In genomic region chr19:48363500-48363809, GRCh38 we compare ENCODE assay signal across 6 cellular contexts. TPM values are rescaled to one million over a fixed set of nuclear protein-coding genes. Genes with fewer than 3 reads are reported as not detected.
DNase-seq lines count a peak whose midpoint lies in the region; ATAC-seq and TF ChIP-seq lines count a peak whose summit lies in the region.

No MANE protein-coding gene starts in this region.

- peaks cover 10 to 22% of the 10 kb centered on the region in 2 donors for H3K36me3 Mint-ChIP-seq in CD14-positive monocyte
- H3K36me3 Mint-ChIP-seq in activated naive CD4-positive, alpha-beta T cell treated with anti-CD3 and anti-CD28 coated beads, Interleukin-2, amount 50 U/mL, for 24 hours: peaks cover 4% of the 10 kb centered on the region

- H3K79me2 ChIP-seq in mesendoderm (ENCODE audit: control insufficient read depth, insufficient read depth, low read length): no peaks in the 10 kb centered on the region

- H3K9me3 Mint-ChIP-seq in CD14-positive monocyte: no peaks in the 10 kb centered on the region
- H3K9me3 Mint-ChIP-seq in activated naive CD4-positive, alpha-beta T cell treated with anti-CD3 and anti-CD28 coated beads, Interleukin-2, amount 50 U/mL, for 24 hours: no peaks in the 10 kb centered on the region

- peak overlapping the region; percentile 34 for H3K4me2 ChIP-seq in mesendoderm (ENCODE audit: low read length)

- H3K27me3 Mint-ChIP-seq in CD14-positive monocyte (ENCODE audit: low read depth in 3 of 3): peaks cover 0 to 1% (median 0%) of the 10 kb centered on the region in 3 donors
- H3K27me3 Mint-ChIP-seq in activated naive CD4-positive, alpha-beta T cell treated with anti-CD3 and anti-CD28 coated beads, Interleukin-2, amount 50 U/mL, for 24 hours: no peaks in the 10 kb centered on the region

- no peak overlapping the region for H4K5ac ChIP-seq in mesendoderm (ENCODE audit: low read length)

- no peaks in the 10 kb centered on the region for H3K27me3 ChIP-seq in mesendoderm (ENCODE audit: insufficient read depth, low read length, poor library complexity)

- H3K4me1 ChIP-seq in mesendoderm (ENCODE audit: control insufficient read depth, low read depth, low read length): peaks cover 3% of the 10 kb centered on the region

- H2BK5ac ChIP-seq in mesendoderm (ENCODE audit: low read length): peak overlapping the region; percentile 71

- no peak overlapping the region for H3K23ac ChIP-seq in mesendoderm (ENCODE audit: low read length)

- no peak overlapping the region for H2AK5ac ChIP-seq in mesendoderm (ENCODE audit: low read length)

- peak overlapping the region; percentile 36 for H3K27ac ChIP-seq in mesendoderm (ENCODE audit: low read depth, low read length)

- H4K8ac ChIP-seq in mesendoderm (ENCODE audit: low read depth, low read length): no peak overlapping the region

- no peak for TF ChIP-seq CTCF in CD14-positive monocyte (IDR thresholded peaks at IDR 0.05)

- H3K4me3 ChIP-seq in mesendoderm (ENCODE audit: low read length): peak overlapping the region; percentile 6

- intact Hi-C loops in CD14-positive monocyte (cut with micrococcal nuclease): no loop called here

- no peaks in the 10 kb centered on the region for H3K36me3 ChIP-seq in mesendoderm (ENCODE audit: control insufficient read depth, insufficient read depth, low read length)

- DNase-seq in CD14-positive monocyte (ENCODE audit: low spot score) (no peak), mesendoderm (no peak), HuH-7 (ENCODE audit: low spot score) (no peak), COR-L47 (lab: John Stamatoyannopoulos, UW) (no peak)

- H3K79me1 ChIP-seq in mesendoderm (ENCODE audit: low read length): no peaks in the 10 kb centered on the region

- H3K4me1 Mint-ChIP-seq in CD14-positive monocyte: peaks cover 9% of the 10 kb centered on the region
- H3K4me1 Mint-ChIP-seq in activated naive CD4-positive, alpha-beta T cell treated with anti-CD3 and anti-CD28 coated beads, Interleukin-2, amount 50 U/mL, for 24 hours: peaks cover 6% of the 10 kb centered on the region

- H3K4ac ChIP-seq in mesendoderm (ENCODE audit: low read depth, low read length): peak overlapping the region; percentile 27

- peak overlapping the region; percentile 80 to 88 for H3K4me3 Mint-ChIP-seq in CD14-positive monocyte
- peak overlapping the region; percentile 96 for H3K4me3 Mint-ChIP-seq in activated naive CD4-positive, alpha-beta T cell treated with anti-CD3 and anti-CD28 coated beads, Interleukin-2, amount 50 U/mL, for 24 hours

- H2BK15ac ChIP-seq in mesendoderm (replicated peaks; ENCODE audit: low read depth): no peak overlapping the region

- peak; percentile 5 for ATAC-seq in HG02623 (IDR thresholded peaks at IDR 0.05; ENCODE audit: unreplicated experiment)

- peak overlapping the region; percentile 86 to 93 (median 93) for H3K27ac Mint-ChIP-seq in CD14-positive monocyte
- H3K27ac Mint-ChIP-seq in activated naive CD4-positive, alpha-beta T cell treated with anti-CD3 and anti-CD28 coated beads, Interleukin-2, amount 50 U/mL, for 24 hours: peak overlapping the region; percentile 93

- H2BK120ac ChIP-seq in mesendoderm (ENCODE audit: low read depth, low read length): no peak overlapping the region

- peak overlapping the region; percentile 73 for H3K9ac ChIP-seq in mesendoderm (ENCODE audit: low read length)

- H3K18ac ChIP-seq in mesendoderm (ENCODE audit: low read length): peak overlapping the region; percentile 15

- no CpG with 5 or more reads among the region's 10 CpGs for WGBS in mesendoderm (ENCODE audit: extremely low coverage, insufficient coverage, low lambda C conversion rate)

- H3K56ac ChIP-seq in mesendoderm (ENCODE audit: low read length): peak overlapping the region; percentile 87

RNA-seq across cellular contexts. Expression of gene TMEM143, which starts 0.3 kb away (rescaled TPM):
- polyA plus RNA-seq in CD14-positive monocyte: 1 to 10 TPM; 1.7 to 2.1 TPM
- 4.8 TPM for polyA plus RNA-seq in mesendoderm (2013, experiment 1 of 2)
- 4.9 TPM for polyA plus RNA-seq in mesendoderm (2013, experiment 2 of 2)

RNA-seq across cellular contexts. Expression of gene SYNGR4, which starts 0.7 kb away (rescaled TPM):
- polyA plus RNA-seq in CD14-positive monocyte: not detected
- 0.13 TPM for polyA plus RNA-seq in mesendoderm (2013, experiment 1 of 2)
- polyA plus RNA-seq in mesendoderm (2013, experiment 2 of 2): 0.14 TPM

RNA-seq across cellular contexts. Expression of gene KDELR1, which starts 27.9 kb away (rescaled TPM):
- polyA plus RNA-seq in CD14-positive monocyte: 10 to 100 TPM; 42.0 to 51.3 TPM
- 243 TPM for polyA plus RNA-seq in mesendoderm (2013, experiment 1 of 2)
- 238 TPM for polyA plus RNA-seq in mesendoderm (2013, experiment 2 of 2)

RNA-seq across cellular contexts. Expression of gene GRIN2D, which starts 30.0 kb away (rescaled TPM):
- under 1 TPM in 1 of 2 donors, not detected in 1; 0.13 TPM for polyA plus RNA-seq in CD14-positive monocyte
- 2.2 TPM for polyA plus RNA-seq in mesendoderm (2013, experiment 1 of 2)
- polyA plus RNA-seq in mesendoderm (2013, experiment 2 of 2): 2.1 TPM

RNA-seq across cellular contexts. Expression of gene EMP3, which starts 38.1 kb away (rescaled TPM):
- 1,000 to 10,000 TPM in 1 of 2 donors, 100 to 1,000 TPM in 1; 996 to 1,036 TPM for polyA plus RNA-seq in CD14-positive monocyte
- 19.6 TPM for polyA plus RNA-seq in mesendoderm (2013, experiment 1 of 2)
- 22.3 TPM for polyA plus RNA-seq in mesendoderm (2013, experiment 2 of 2)
